In the genomic region with DNA sequence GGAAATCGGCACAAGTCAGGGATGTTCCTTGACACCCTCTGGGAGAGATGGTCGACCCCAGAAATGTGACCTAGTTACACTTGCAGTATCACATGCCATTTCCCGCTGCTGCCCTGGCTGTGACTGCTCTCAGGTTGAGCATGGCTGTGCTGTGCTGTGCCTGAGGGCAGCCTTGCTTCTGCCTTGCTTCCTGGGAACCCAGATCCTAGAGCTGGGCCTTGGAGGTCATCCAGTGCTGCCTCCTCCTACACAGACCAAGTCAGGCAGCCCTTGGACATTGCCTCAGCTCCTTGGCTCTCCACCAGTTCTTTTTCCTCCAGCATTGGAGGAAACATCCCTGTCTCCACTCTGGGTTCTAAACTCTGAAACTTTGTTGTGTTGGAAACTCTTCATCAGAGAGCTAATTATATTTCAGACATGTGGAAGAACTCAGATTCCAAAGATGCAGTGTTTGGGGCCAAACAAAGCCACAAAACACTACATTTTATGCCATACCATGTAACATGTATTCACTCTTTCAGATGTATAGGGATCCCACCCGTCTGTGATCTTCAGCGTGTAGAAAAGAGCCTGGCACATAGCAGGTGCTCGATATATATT, we compare ENCODE assay signal across 12 cellular contexts. TPM values are rescaled to one million over a fixed set of nuclear protein-coding genes. Genes with fewer than 3 reads are reported as not detected.
DNase-seq lines count a peak whose midpoint lies in the region; ATAC-seq and TF ChIP-seq lines count a peak whose summit lies in the region.
"Had no signal": no experiment of that assay in that cellular context is flagged by ENCODE, and none has a peak within 500 bp of the region (broad histone marks: within the 10 kb centered on the region; RNA-seq: fewer than 3 reads in every experiment).

No MANE protein-coding gene starts in this region.

- H3K36me3 ChIP-seq in left ventricle myocardium inferior: no peaks in the 10 kb centered on the region
- no peaks in the 10 kb centered on the region for H3K36me3 ChIP-seq in prostate gland

- H3K4me3 ChIP-seq in left ventricle myocardium inferior: peak overlapping the region; percentile 11
- no peak overlapping the region for H3K4me3 ChIP-seq in prostate gland

- DNase-seq in MCF 10A (ENCODE audit: unreplicated experiment) (peak; percentile 91), left ventricle myocardium inferior (peak; percentile 83), prostate gland (ENCODE audit: low spot score) (no peak), immature natural killer cell (no peak)
- DNase-seq in stimulated activated CD4-positive, alpha-beta T cell treated with anti-CD3 and anti-CD28 coated beads, Interleukin-2, amount 100 ng/mL, for 48 hours: no peak
- DNase-seq: activated CD4-positive, alpha-beta memory T cell treated with anti-CD3 and anti-CD28 coated beads, Interleukin-2, amount 10 ng/mL, durations not matched to agents 7 days and 5 days; naive thymus-derived CD4-positive, alpha-beta T cell; stimulated activated CD4-positive, alpha-beta T cell treated with anti-CD3 and anti-CD28 coated beads, Interleukin-4, amount 100 ng/mL, for 1 hour had no signal

- no peaks in the 10 kb centered on the region for H3K27me3 ChIP-seq in left ventricle myocardium inferior (ENCODE audit: low read depth)
- H3K27me3 ChIP-seq in prostate gland (replicated peaks; ENCODE audit: insufficient read depth): no peaks in the 10 kb centered on the region

- peaks cover 76% of the 10 kb centered on the region for H3K4me1 Mint-ChIP-seq in MCF 10A (ENCODE audit: insufficient read depth, unreplicated experiment)
- H3K4me1 Mint-ChIP-seq in immature natural killer cell: no peaks in the 10 kb centered on the region

- peak overlapping the region; percentile 16 for H3K27ac Mint-ChIP-seq in MCF 10A (ENCODE audit: low read depth, unreplicated experiment)
- H3K27ac Mint-ChIP-seq in immature natural killer cell: no peak overlapping the region
- H3K27ac Mint-ChIP-seq: activated CD4-positive, alpha-beta memory T cell treated with anti-CD3 and anti-CD28 coated beads, Interleukin-2, amount 10 ng/mL, durations not matched to agents 7 days and 5 days; IgD-negative memory B cell; naive thymus-derived CD4-positive, alpha-beta T cell had no signal

- H3K9me3 ChIP-seq in left ventricle myocardium inferior (replicated peaks) (no peaks in the 10 kb centered on the region), prostate gland (no peaks in the 10 kb centered on the region)

- TF ChIP-seq CTCF in C4-2B (conservative IDR thresholded peaks at IDR 0.05): no peak
- TF ChIP-seq CTCF in MCF 10A (IDR thresholded peaks at IDR 0.05; ENCODE audit: unreplicated experiment): no peak
- no peak for TF ChIP-seq CTCF in left ventricle myocardium inferior (IDR thresholded peaks at IDR 0.05; ENCODE audit: borderline replicate concordance)
- TF ChIP-seq CTCF in prostate gland (IDR thresholded peaks at IDR 0.05): no peak

- no TSS peak for BruUV-seq in MCF 10A (replicated peaks; lab: Mats Ljungman, UMichigan)

- no peak for TF ChIP-seq POLR2A in prostate gland (IDR thresholded peaks at IDR 0.05)

- H3K36me3 Mint-ChIP-seq in MCF 10A (ENCODE audit: insufficient read depth, unreplicated experiment) (no peaks in the 10 kb centered on the region), immature natural killer cell (no peaks in the 10 kb centered on the region)
- H3K36me3 Mint-ChIP-seq: IgD-negative memory B cell; naive thymus-derived CD4-positive, alpha-beta T cell had no signal

- POLR2A ChIA-PET in MCF 10A (lab: Yijun Ruan, JAX): interaction anchor here (0.7 to 2.6 kb wide), 10 partner anchors 18 to 365 kb away, joined by 3 to 9 read pairs (median 3); a partner anchor contains a TSS

- H3K27me3 Mint-ChIP-seq in MCF 10A (ENCODE audit: insufficient read depth, unreplicated experiment): no peaks in the 10 kb centered on the region
- H3K27me3 Mint-ChIP-seq in immature natural killer cell (ENCODE audit: low read depth in 3 of 3): peaks cover 2 to 22% (median 6%) of the 10 kb centered on the region in 3 donors

- WGBS in prostate gland: 72% methylated on average over 6 of the region's 6 CpGs

- H3K4me1 ChIP-seq in left ventricle myocardium inferior (peaks cover 72% of the 10 kb centered on the region), prostate gland (replicated peaks) (peaks cover 7% of the 10 kb centered on the region)

- no peak overlapping the region for H3K4me3 Mint-ChIP-seq in MCF 10A (ENCODE audit: unreplicated experiment)
- no peak overlapping the region for H3K4me3 Mint-ChIP-seq in immature natural killer cell
- H3K4me3 Mint-ChIP-seq: activated CD4-positive, alpha-beta memory T cell treated with anti-CD3 and anti-CD28 coated beads, Interleukin-2, amount 10 ng/mL, durations not matched to agents 7 days and 5 days; naive thymus-derived CD4-positive, alpha-beta T cell had no signal

- ATAC-seq in GM18907 (IDR thresholded peaks at IDR 0.05; ENCODE audit: unreplicated experiment): no peak
- ATAC-seq in GM21528 (IDR thresholded peaks at IDR 0.05; ENCODE audit: low FRiP score, unreplicated experiment): no peak
- ATAC-seq: naive thymus-derived CD4-positive, alpha-beta T cell had no signal

- intact Hi-C loops in MCF 10A (cut with micrococcal nuclease) (loop anchor here (10.0 kb wide), 1 partner anchor 75 kb away; no protein-coding TSS in a partner anchor), left ventricle myocardium inferior (cut with micrococcal nuclease) (no loop called here), prostate gland (cut with DNase I) (loop anchor here (5.0 to 10.0 kb wide), 2 partner anchors 33 to 365 kb away; a partner anchor contains a TSS)

- CTCF ChIA-PET in MCF 10A (lab: Yijun Ruan, JAX): interaction anchor here (0.7 to 3.3 kb wide), 6 partner anchors 12 to 552 kb away, joined by 3 to 14 read pairs (median 4); no protein-coding TSS in a partner anchor

- H3K9me3 Mint-ChIP-seq in MCF 10A (ENCODE audit: unreplicated experiment) (no peaks in the 10 kb centered on the region), immature natural killer cell (no peaks in the 10 kb centered on the region)
- H3K9me3 Mint-ChIP-seq: activated CD4-positive, alpha-beta memory T cell treated with anti-CD3 and anti-CD28 coated beads, Interleukin-2, amount 10 ng/mL, durations not matched to agents 7 days and 5 days had no signal

- peak overlapping the region; percentile 67 for H3K27ac ChIP-seq in C4-2B
- H3K27ac ChIP-seq in left ventricle myocardium inferior (replicated peaks): peak overlapping the region; percentile 83
- peak overlapping the region; percentile 34 to 64 for H3K27ac ChIP-seq in prostate gland

RNA-seq across cellular contexts. Expression of a gene that starts 6.1 kb away (rescaled TPM):
- total RNA-seq in MCF 10A (2022) (not detected in 2 replicates), left ventricle myocardium inferior (9.0 TPM), prostate gland (10 to 100 TPM in 1 of 2 donors, 1 to 10 TPM in 1; 4.2 to 33.8 TPM)
- polyA plus RNA-seq in immature natural killer cell: under 1 TPM in 2 of 3 donors, not detected in 1; 0.22 to 0.81 TPM
- polyA plus RNA-seq: IgD-negative memory B cell; naive thymus-derived CD4-positive, alpha-beta T cell had no signal

Comparison
In these comparisons a context has a peak if more than half of its experiments do, and no peak if none do; other contexts are left out.
1. DNase-seq: peak in MCF 10A (single experiment) and left ventricle myocardium inferior (single experiment); none in prostate gland (single experiment), stimulated activated CD4-positive, alpha-beta T cell treated with anti-CD3 and anti-CD28 coated beads, Interleukin-2, amount 100 ng/mL, for 48 hours (0 of 2) and immature natural killer cell (0 of 3).
2. Peak in every context shown above with its lines, with median percentiles within 50 percentile points of each other: H3K27ac ChIP-seq.